In genomic region chr14:69405762-69406161, GRCh38 we compare ENCODE assay signal across 39 cellular contexts.
"Had no signal": no experiment of that assay in that cellular context is flagged by ENCODE, and none has a peak within 500 bp of the region (broad histone marks: within the 10 kb centered on the region; RNA-seq: fewer than 3 reads in every experiment).

No MANE protein-coding gene starts in this region.

- ATAC-seq: activated CD4-positive, alpha-beta T cell treated with anti-CD3 and anti-CD28 coated beads for 36 hours; activated CD4-positive, CD25-positive, alpha-beta regulatory T cell treated with anti-CD3 and anti-CD28 coated beads, Interleukin-2, amount 50 U/mL, for 24 hours; activated CD8-positive, alpha-beta memory T cell treated with anti-CD3 and anti-CD28 coated beads, Interleukin-2, amount 10 ng/mL, durations not matched to agents 7 days and 5 days; activated CD8-positive, alpha-beta T cell treated with anti-CD3 and anti-CD28 coated beads, Interleukin-2, amount 10 ng/mL, durations not matched to agents 7 days and 5 days; activated naive CD8-positive, alpha-beta T cell treated with anti-CD3 and anti-CD28 coated beads, Interleukin-2, amount 50 U/mL, for 24 hours; WTC11 had no signal

- H3K9me3 Mint-ChIP-seq: activated CD4-positive, alpha-beta T cell treated with anti-CD3 and anti-CD28 coated beads, Interleukin-2, amount 10 ng/mL, durations not matched to agents 7 days and 5 days; activated naive CD4-positive, alpha-beta T cell treated with anti-CD3 and anti-CD28 coated beads, Interleukin-2, amount 10 ng/mL, durations not matched to agents 7 days and 5 days; activated naive CD4-positive, alpha-beta T cell treated with anti-CD3 and anti-CD28 coated beads, Interleukin-2, amount 50 U/mL, for 24 hours; activated naive CD8-positive, alpha-beta T cell treated with anti-CD3 and anti-CD28 coated beads, Interleukin-2, amount 10 ng/mL, durations not matched to agents 7 days and 5 days; activated T-cell treated with anti-CD3 and anti-CD28 coated beads, Interleukin-2, amount 50 U/mL, for 24 hours; activated T-helper 2 cell treated with anti-CD3 and anti-CD28 coated beads, Interferon-gamma antibody, Interleukin-2, Interleukin-4, amounts not matched to agents 10 μg/mL and 5 μg/mL and 100 μg/mL, durations not matched to agents 14 hours and 24 hours and 36 hours; brain; central memory CD8-positive, alpha-beta T cell; T-helper 1 cell treated with Interleukin-12 subunit alpha and Interleukin-12 subunit beta and Interleukin-4 antibody, amounts not matched to agents 30 μg/mL and 1 μg/mL, for 36 hours; T-helper 2 cell treated with Interferon-gamma antibody and Interleukin-4, amounts not matched to agents 5 μg/mL and 100 μg/mL, for 36 hours; WTC11 had no signal

- FAIRE-seq: bronchial epithelial cell had no signal

- H3K4me3 Mint-ChIP-seq: activated CD4-positive, alpha-beta memory T cell treated with anti-CD3 and anti-CD28 coated beads, Interleukin-2, amount 10 ng/mL, durations not matched to agents 7 days and 5 days; activated CD4-positive, alpha-beta T cell treated with anti-CD3 and anti-CD28 coated beads for 36 hours; activated CD4-positive, alpha-beta T cell treated with anti-CD3 and anti-CD28 coated beads, Interleukin-2, amount 10 ng/mL, durations not matched to agents 7 days and 5 days; activated CD8-positive, alpha-beta memory T cell treated with anti-CD3 and anti-CD28 coated beads, Interleukin-2, amount 10 ng/mL, durations not matched to agents 7 days and 5 days; activated CD8-positive, alpha-beta T cell treated with anti-CD3 and anti-CD28 coated beads, Interleukin-2, amount 10 ng/mL, durations not matched to agents 7 days and 5 days; activated naive CD4-positive, alpha-beta T cell treated with anti-CD3 and anti-CD28 coated beads, Interleukin-2, amount 10 ng/mL, durations not matched to agents 7 days and 5 days; activated naive CD4-positive, alpha-beta T cell treated with anti-CD3 and anti-CD28 coated beads, Interleukin-2, amount 50 U/mL, for 24 hours; activated naive CD8-positive, alpha-beta T cell; activated naive CD8-positive, alpha-beta T cell treated with anti-CD3 and anti-CD28 coated beads, Interleukin-2, amount 10 ng/mL, durations not matched to agents 7 days and 5 days; activated naive CD8-positive, alpha-beta T cell treated with anti-CD3 and anti-CD28 coated beads, Interleukin-2, amount 50 U/mL, for 24 hours; activated T-cell treated with anti-CD3 and anti-CD28 coated beads, Interleukin-2, amount 50 U/mL, for 24 hours; brain; central memory CD8-positive, alpha-beta T cell; T-helper 1 cell treated with Interleukin-12 subunit alpha and Interleukin-12 subunit beta and Interleukin-4 antibody, amounts not matched to agents 30 μg/mL and 1 μg/mL, for 36 hours; T-helper 2 cell treated with Interferon-gamma antibody and Interleukin-4, amounts not matched to agents 5 μg/mL and 100 μg/mL, for 36 hours; WTC11 had no signal

- H3K27ac Mint-ChIP-seq: activated CD4-positive, alpha-beta memory T cell treated with anti-CD3 and anti-CD28 coated beads, Interleukin-2, amount 10 ng/mL, durations not matched to agents 7 days and 5 days; activated CD4-positive, alpha-beta T cell treated with anti-CD3 and anti-CD28 coated beads for 36 hours; activated CD4-positive, alpha-beta T cell treated with anti-CD3 and anti-CD28 coated beads, Interleukin-2, amount 10 ng/mL, durations not matched to agents 7 days and 5 days; activated CD8-positive, alpha-beta memory T cell treated with anti-CD3 and anti-CD28 coated beads, Interleukin-2, amount 10 ng/mL, durations not matched to agents 7 days and 5 days; activated CD8-positive, alpha-beta T cell treated with anti-CD3 and anti-CD28 coated beads, Interleukin-2, amount 10 ng/mL, durations not matched to agents 7 days and 5 days; activated naive CD4-positive, alpha-beta T cell treated with anti-CD3 and anti-CD28 coated beads, Interleukin-2, amount 10 ng/mL, durations not matched to agents 7 days and 5 days; activated naive CD4-positive, alpha-beta T cell treated with anti-CD3 and anti-CD28 coated beads, Interleukin-2, amount 50 U/mL, for 24 hours; activated naive CD8-positive, alpha-beta T cell; activated naive CD8-positive, alpha-beta T cell treated with anti-CD3 and anti-CD28 coated beads, Interleukin-2, amount 10 ng/mL, durations not matched to agents 7 days and 5 days; activated naive CD8-positive, alpha-beta T cell treated with anti-CD3 and anti-CD28 coated beads, Interleukin-2, amount 50 U/mL, for 24 hours; activated T-cell treated with anti-CD3 and anti-CD28 coated beads, Interleukin-2, amount 50 U/mL, for 24 hours; activated T-helper 2 cell treated with anti-CD3 and anti-CD28 coated beads, Interferon-gamma antibody, Interleukin-2, Interleukin-4, amounts not matched to agents 10 μg/mL and 5 μg/mL and 100 μg/mL, durations not matched to agents 14 hours and 24 hours and 36 hours; brain; T-helper 1 cell treated with Interleukin-12 subunit alpha and Interleukin-12 subunit beta and Interleukin-4 antibody, amounts not matched to agents 30 μg/mL and 1 μg/mL, for 36 hours; T-helper 2 cell treated with Interferon-gamma antibody and Interleukin-4, amounts not matched to agents 5 μg/mL and 100 μg/mL, for 36 hours; WTC11 had no signal

- H3K36me3 ChIP-seq: cardiac muscle cell had no signal

- H3K36me3 Mint-ChIP-seq: WTC11 had no signal

- DNase-seq: activated CD4-positive, alpha-beta memory T cell treated with anti-CD3 and anti-CD28 coated beads, Interleukin-2, amount 10 ng/mL, durations not matched to agents 7 days and 5 days; activated CD4-positive, alpha-beta T cell treated with anti-CD3 and anti-CD28 coated beads for 1 hour; activated CD4-positive, alpha-beta T cell treated with anti-CD3 and anti-CD28 coated beads for 36 hours; activated CD4-positive, alpha-beta T cell treated with anti-CD3 and anti-CD28 coated beads for 48 hours; activated CD4-positive, alpha-beta T cell treated with anti-CD3 and anti-CD28 coated beads, Interleukin-2, amount 10 ng/mL, durations not matched to agents 7 days and 5 days; activated CD4-positive, alpha-beta T cell treated with anti-CD3 and anti-CD28 coated beads, Interleukin-2, amount 50 U/mL, for 48 hours; activated CD4-positive, CD25-positive, alpha-beta regulatory T cell; activated CD8-positive, alpha-beta memory T cell treated with anti-CD3 and anti-CD28 coated beads for 24 hours; activated CD8-positive, alpha-beta memory T cell treated with anti-CD3 and anti-CD28 coated beads, Interleukin-2, amount 10 ng/mL, durations not matched to agents 7 days and 5 days; activated CD8-positive, alpha-beta memory T cell treated with anti-CD3 and anti-CD28 coated beads, Interleukin-2, amount 50 U/mL, for 48 hours; activated CD8-positive, alpha-beta T cell treated with anti-CD3 and anti-CD28 coated beads, Interleukin-2, amount 10 ng/mL, durations not matched to agents 7 days and 5 days; activated effector memory CD4-positive, alpha-beta T cell treated with Interleukin-2 at 50 U/mL for 16 hours; activated gamma-delta T cell; activated naive CD4-positive, alpha-beta T cell treated with anti-CD3 and anti-CD28 coated beads, Interleukin-2, amount 10 ng/mL, durations not matched to agents 7 days and 5 days; activated naive CD4-positive, alpha-beta T cell treated with Interleukin-2 at 50 U/mL for 16 hours; activated naive CD8-positive, alpha-beta T cell treated with anti-CD3 and anti-CD28 coated beads, Interleukin-2, amount 10 ng/mL, durations not matched to agents 7 days and 5 days; activated naive CD8-positive, alpha-beta T cell treated with anti-CD3 and anti-CD28 coated beads, Interleukin-2, amount 50 U/mL, for 24 hours; activated T-cell treated with anti-CD3 and anti-CD28 coated beads, Interleukin-2, amount 50 U/mL, for 24 hours; activated T-cell treated with anti-CD3 and anti-CD28 coated beads, Interleukin-2, amount 50 U/mL, for 48 hours; amygdala; anterior cingulate cortex; caudate nucleus; cerebellar nuclear complex; T-helper 1 cell; T-helper 2 cell; T-helper 9 cell; WERI-Rb-1 had no signal

- H3K4me3 ChIP-seq: ascending aorta, cardiac muscle cell had no signal

- H3K27ac ChIP-seq: ascending aorta, cardiac muscle cell, WERI-Rb-1 had no signal

- H3K27me3 ChIP-seq: ascending aorta, cardiac muscle cell had no signal

- H3K9me3 ChIP-seq: ascending aorta had no signal
